In the genomic region with DNA sequence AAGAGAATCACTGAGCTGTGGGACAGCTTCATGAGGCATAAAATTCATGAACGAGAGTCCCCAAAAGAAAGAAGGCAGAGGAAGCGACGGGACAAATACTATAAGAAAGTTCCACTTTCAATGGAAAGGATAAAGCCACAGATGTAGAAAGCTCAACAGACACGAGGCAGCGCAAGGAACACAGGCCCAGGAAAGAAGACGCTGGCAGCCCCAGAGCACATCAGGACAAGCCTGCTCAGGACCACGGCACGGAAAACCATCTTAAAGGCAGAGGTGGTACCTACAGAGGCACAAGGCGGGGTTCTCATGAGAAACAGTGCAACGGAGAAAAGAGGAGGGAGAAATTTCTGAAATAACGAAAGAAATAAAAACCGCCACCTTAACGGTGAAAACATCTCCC, we compare ENCODE assay signal across 17 cellular contexts.
DNase-seq lines count a peak whose midpoint lies in the region; ATAC-seq and TF ChIP-seq lines count a peak whose summit lies in the region.
"Had no signal": no experiment of that assay in that cellular context is flagged by ENCODE, and none has a peak within 500 bp of the region (broad histone marks: within the 10 kb centered on the region; RNA-seq: fewer than 3 reads in every experiment).

No MANE protein-coding gene starts in this region.

- no peak overlapping the region for H3K4me3 Mint-ChIP-seq in activated T-cell treated with anti-CD3 and anti-CD28 coated beads, Interleukin-2, amount 50 U/mL, for 72 hours
- no peak overlapping the region for H3K4me3 Mint-ChIP-seq in activated T-cell treated with anti-CD3 and anti-CD28 coated beads, Interleukin-2, amount 50 U/mL, for 4 hours
- no peak overlapping the region for H3K4me3 Mint-ChIP-seq in natural killer cell treated with Interleukin-12 subunit alpha and Interleukin-12 subunit beta and Interleukin-15 and Interleukin-18, amount 100 ng/mL, for 72 hours
- no peak overlapping the region for H3K4me3 Mint-ChIP-seq in natural killer cell
- H3K4me3 Mint-ChIP-seq: CD8-positive, alpha-beta memory T cell; HFFc6 had no signal

- no peak for DNase-seq in activated T-cell treated with anti-CD3 and anti-CD28 coated beads, Interleukin-2, amount 50 U/mL, for 72 hours
- DNase-seq in activated T-cell treated with anti-CD3 and anti-CD28 coated beads, Interleukin-2, amount 50 U/mL, for 4 hours: no peak
- DNase-seq in natural killer cell treated with Interleukin-12 subunit alpha and Interleukin-12 subunit beta and Interleukin-15 and Interleukin-18, amount 100 ng/mL, for 72 hours (ENCODE audit: low spot score): peak; percentile 15
- DNase-seq in natural killer cell (no peak), lower lobe of right lung (peak; percentile 15), DMS79 (lab: John Stamatoyannopoulos, UW) (no peak), DMS114 treated with DMSO at 0.1 percent for 48 hours (lab: John Stamatoyannopoulos, UW; ENCODE audit: unreplicated experiment) (no peak), AG08395 (ENCODE audit: low spot score) (no peak)
- DNase-seq: AML-193; Caco-2; CD8-positive, alpha-beta memory T cell; DMS53; HCEC 1CT; HFFc6 had no signal

- H3K27ac ChIP-seq in lower lobe of right lung: no peak overlapping the region
- H3K27ac ChIP-seq: 22Rv1, BLaER1 had no signal

- H3K27ac Mint-ChIP-seq in activated T-cell treated with anti-CD3 and anti-CD28 coated beads, Interleukin-2, amount 50 U/mL, for 72 hours: peak overlapping the region; percentile 62
- no peak overlapping the region for H3K27ac Mint-ChIP-seq in natural killer cell treated with Interleukin-12 subunit alpha and Interleukin-12 subunit beta and Interleukin-15 and Interleukin-18, amount 100 ng/mL, for 72 hours
- no peak overlapping the region for H3K27ac Mint-ChIP-seq in natural killer cell
- H3K27ac Mint-ChIP-seq: CD8-positive, alpha-beta memory T cell; HFFc6 had no signal

- H3K27me3 Mint-ChIP-seq in activated T-cell treated with anti-CD3 and anti-CD28 coated beads, Interleukin-2, amount 50 U/mL, for 72 hours (ENCODE audit: low read depth): no peaks in the 10 kb centered on the region
- no peaks in the 10 kb centered on the region for H3K27me3 Mint-ChIP-seq in activated T-cell treated with anti-CD3 and anti-CD28 coated beads, Interleukin-2, amount 50 U/mL, for 4 hours (ENCODE audit: low read depth)
- H3K27me3 Mint-ChIP-seq in natural killer cell treated with Interleukin-12 subunit alpha and Interleukin-12 subunit beta and Interleukin-15 and Interleukin-18, amount 100 ng/mL, for 72 hours: peaks cover 7 to 21% of the 10 kb centered on the region in 2 donors
- H3K27me3 Mint-ChIP-seq in natural killer cell (ENCODE audit: low read depth in 2 of 2): peaks cover 19 to 20% of the 10 kb centered on the region in 2 donors

- H3K27me3 ChIP-seq in lower lobe of right lung (ENCODE audit: low read depth): no peaks in the 10 kb centered on the region
- H3K27me3 ChIP-seq: BLaER1 had no signal

- H3K36me3 Mint-ChIP-seq in activated T-cell treated with anti-CD3 and anti-CD28 coated beads, Interleukin-2, amount 50 U/mL, for 72 hours (ENCODE audit: insufficient read depth in 2 of 2): peaks cover 36 to 56% of the 10 kb centered on the region in 2 donors
- peaks cover 28% of the 10 kb centered on the region for H3K36me3 Mint-ChIP-seq in activated T-cell treated with anti-CD3 and anti-CD28 coated beads, Interleukin-2, amount 50 U/mL, for 4 hours (ENCODE audit: insufficient read depth)
- peaks cover 42% of the 10 kb centered on the region for H3K36me3 Mint-ChIP-seq in natural killer cell treated with Interleukin-12 subunit alpha and Interleukin-12 subunit beta and Interleukin-15 and Interleukin-18, amount 100 ng/mL, for 72 hours
- H3K36me3 Mint-ChIP-seq in natural killer cell: peaks cover 24% of the 10 kb centered on the region

- intact Hi-C loops in natural killer cell (cut with micrococcal nuclease) (no loop called here), lower lobe of right lung (cut with DNase I) (no loop called here)

- peaks cover 9% of the 10 kb centered on the region for H3K36me3 ChIP-seq in lower lobe of right lung

- H3K4me3 ChIP-seq in lower lobe of right lung: no peak overlapping the region
- H3K4me3 ChIP-seq: BLaER1 had no signal

- no peaks in the 10 kb centered on the region for H3K4me1 ChIP-seq in lower lobe of right lung
- H3K4me1 ChIP-seq: BLaER1, Caco-2 had no signal

- peaks cover 22 to 31% of the 10 kb centered on the region in 2 donors for H3K9me3 Mint-ChIP-seq in activated T-cell treated with anti-CD3 and anti-CD28 coated beads, Interleukin-2, amount 50 U/mL, for 72 hours
- peaks cover 21% of the 10 kb centered on the region for H3K9me3 Mint-ChIP-seq in activated T-cell treated with anti-CD3 and anti-CD28 coated beads, Interleukin-2, amount 50 U/mL, for 4 hours
- H3K9me3 Mint-ChIP-seq in natural killer cell treated with Interleukin-12 subunit alpha and Interleukin-12 subunit beta and Interleukin-15 and Interleukin-18, amount 100 ng/mL, for 72 hours: peaks cover 15% of the 10 kb centered on the region
- H3K9me3 Mint-ChIP-seq in natural killer cell: peaks cover 2 to 12% of the 10 kb centered on the region in 2 donors

- H3K4me1 Mint-ChIP-seq in activated T-cell treated with anti-CD3 and anti-CD28 coated beads, Interleukin-2, amount 50 U/mL, for 72 hours (ENCODE audit: low read depth): peaks cover 19% of the 10 kb centered on the region
- H3K4me1 Mint-ChIP-seq in activated T-cell treated with anti-CD3 and anti-CD28 coated beads, Interleukin-2, amount 50 U/mL, for 4 hours (ENCODE audit: low read depth): peaks cover 10% of the 10 kb centered on the region
- H3K4me1 Mint-ChIP-seq in natural killer cell treated with Interleukin-12 subunit alpha and Interleukin-12 subunit beta and Interleukin-15 and Interleukin-18, amount 100 ng/mL, for 72 hours (ENCODE audit: low read depth in 2 of 2): peaks cover 35 to 38% of the 10 kb centered on the region in 2 donors
- H3K4me1 Mint-ChIP-seq in natural killer cell: peaks cover 34 to 36% of the 10 kb centered on the region in 2 donors

- ATAC-seq in activated T-cell treated with anti-CD3 and anti-CD28 coated beads, Interleukin-2, amount 50 U/mL, for 72 hours (replicated peaks in 1 of 2): no peak
- ATAC-seq in activated T-cell treated with anti-CD3 and anti-CD28 coated beads, Interleukin-2, amount 50 U/mL, for 4 hours: no peak
- ATAC-seq in natural killer cell treated with Interleukin-12 subunit alpha and Interleukin-12 subunit beta and Interleukin-15 and Interleukin-18, amount 100 ng/mL, for 72 hours: no peak
- no peak for ATAC-seq in natural killer cell
- ATAC-seq in lower lobe of right lung: no peak
- ATAC-seq: HepG2 had no signal

- no peaks in the 10 kb centered on the region for H3K9me3 ChIP-seq in lower lobe of right lung
- H3K9me3 ChIP-seq: Caco-2 had no signal

- TF ChIP-seq CTCF in natural killer cell (IDR thresholded peaks at IDR 0.05) (no peak), lower lobe of right lung (IDR thresholded peaks at IDR 0.05) (no peak)

Comparison
In these comparisons a context has a peak if more than half of its experiments do, and no peak if none do; other contexts are left out.
1. DNase-seq: peak in natural killer cell treated with Interleukin-12 subunit alpha and Interleukin-12 subunit beta and Interleukin-15 and Interleukin-18, amount 100 ng/mL, for 72 hours (single experiment) and lower lobe of right lung (single experiment); none in activated T-cell treated with anti-CD3 and anti-CD28 coated beads, Interleukin-2, amount 50 U/mL, for 72 hours (0 of 2), activated T-cell treated with anti-CD3 and anti-CD28 coated beads, Interleukin-2, amount 50 U/mL, for 4 hours (single experiment), natural killer cell (single experiment), DMS79 (single experiment), DMS114 treated with DMSO at 0.1 percent for 48 hours (single experiment) and AG08395 (single experiment).